In genomic region chr22:44728761-44729261, GRCh38 we compare ENCODE assay signal across 15 cellular contexts. TPM values are rescaled to one million over a fixed set of nuclear protein-coding genes. Genes with fewer than 3 reads are reported as not detected.
DNase-seq lines count a peak whose midpoint lies in the region; ATAC-seq, FAIRE-seq and TF ChIP-seq lines count a peak whose summit lies in the region.
"Had no signal": no experiment of that assay in that cellular context is flagged by ENCODE, and none has a peak within 500 bp of the region (broad histone marks: within the 10 kb centered on the region; RNA-seq: fewer than 3 reads in every experiment).

No MANE protein-coding gene starts in this region.

- BruUV-seq in Caco-2 (replicated peaks; lab: Mats Ljungman, UMichigan) = no TSS peak

- 67% methylated on average over 19 of the region's 19 CpGs for WGBS in liver
- 48 to 78% (median 70%) methylated on average over 12 to 19 of the region's 19 CpGs for WGBS in spleen, 5 donors

- H3K4me3 ChIP-seq in Caco-2 (ENCODE audit: low read depth, low read length) = no peak overlapping the region
- no peak overlapping the region for H3K4me3 ChIP-seq in duodenal mucosa (ENCODE audit: low read depth in 1 of 2, low read length in 2 of 2)
- H3K4me3 ChIP-seq in liver (ENCODE audit: low read depth in 1 of 3, low read length in 3 of 3) = no peak overlapping the region
- H3K4me3 ChIP-seq in spleen = peak overlapping the region in 1 of 8 donors; percentile 19

- H3K36me3 Mint-ChIP-seq in Caco-2 (ENCODE audit: insufficient read depth, unreplicated experiment) (peaks cover 82% of the 10 kb centered on the region), endothelial cell (ENCODE audit: low read depth, unreplicated experiment) (peaks cover 3% of the 10 kb centered on the region)

- H3K27me3 ChIP-seq in Caco-2 (replicated peaks; ENCODE audit: control insufficient read depth, insufficient read depth, low read length) (no peaks in the 10 kb centered on the region), duodenal mucosa (ENCODE audit: control insufficient read depth in 1 of 2, insufficient read depth in 2 of 2, low read length in 2 of 2) (no peaks in the 10 kb centered on the region), liver (ENCODE audit: control insufficient read depth in 4 of 4, insufficient read depth in 4 of 4, low read length in 3 of 4) (no peaks in the 10 kb centered on the region), spleen (replicated peaks in 1 of 7) (no peaks in the 10 kb centered on the region)
- H3K27me3 ChIP-seq: BE2C had no signal

- POLR2A ChIA-PET in Caco-2 (lab: Charles Lee) = no interaction called here

- TF ChIP-seq RAD21 in liver (IDR thresholded peaks at IDR 0.05) = no peak

- no peak for ATAC-seq in GM18858 (IDR thresholded peaks at IDR 0.05; ENCODE audit: unreplicated experiment)

- FAIRE-seq in RCC 7860 (lab: Jason Lieb, UNC) = no peak

- CTCF ChIA-PET in Caco-2 (lab: Charles Lee) = no interaction called here

- H3K27me3 Mint-ChIP-seq in Caco-2 (ENCODE audit: insufficient read depth, unreplicated experiment) = no peaks in the 10 kb centered on the region
- H3K27me3 Mint-ChIP-seq in endothelial cell (ENCODE audit: unreplicated experiment) = peaks cover 8% of the 10 kb centered on the region

- H3K27ac ChIP-seq in duodenal mucosa (ENCODE audit: low read depth, low read length) = peak overlapping the region; percentile 32
- peak overlapping the region; percentile 26 to 37 for H3K27ac ChIP-seq in liver (ENCODE audit: low read depth in 1 of 2, low read length in 2 of 2)
- peak overlapping the region; percentile 10 to 82 (median 76) for H3K27ac ChIP-seq in spleen

- H3K9me3 Mint-ChIP-seq in Caco-2 (ENCODE audit: unreplicated experiment) = no peaks in the 10 kb centered on the region
- H3K9me3 Mint-ChIP-seq in endothelial cell (ENCODE audit: unreplicated experiment) = no peaks in the 10 kb centered on the region

- TF ChIP-seq POLR2A in spleen (IDR thresholded peaks at IDR 0.05) = no peak

- H3K27ac Mint-ChIP-seq in Caco-2 (ENCODE audit: unreplicated experiment) (peak overlapping the region; percentile 53), endothelial cell (ENCODE audit: unreplicated experiment) (no peak overlapping the region)

- TF ChIP-seq CTCF in Caco-2 (IDR thresholded peaks at IDR 0.05; ENCODE audit: insufficient read depth in 1 of 2, low read depth in 1 of 2, low read length in 1 of 2, severe bottlenecking in 1 of 2, unreplicated experiment in 1 of 2) (no peak), liver (IDR thresholded peaks at IDR 0.05; ENCODE audit: low read depth, low read length, missing input control) (no peak), spleen (IDR thresholded peaks at IDR 0.05 in 8 of 11, conservative IDR thresholded peaks at IDR 0.05 in 3 of 11) (no peak), endothelial cell (IDR thresholded peaks at IDR 0.05; ENCODE audit: unreplicated experiment) (no peak)

- DNase-seq in Caco-2 (no peak), spleen (no peak), RCC 7860 (ENCODE audit: low spot score) (no peak), endothelial cell (ENCODE audit: low spot score) (no peak), NCI-H1092 (lab: John Stamatoyannopoulos, UW) (no peak)
- DNase-seq: activated CD4-positive, alpha-beta T cell treated with anti-CD3 and anti-CD28 coated beads, Interleukin-2, amount 50 U/mL, for 48 hours; activated effector memory CD4-positive, alpha-beta T cell treated with Interleukin-2 at 50 U/mL for 16 hours; glutamatergic neuron; KBM-7; NCI-H146; NCI-H82 had no signal

- H3K9me3 ChIP-seq in Caco-2 (no peaks in the 10 kb centered on the region), duodenal mucosa (ENCODE audit: control insufficient read depth in 1 of 2, low read length in 2 of 2) (no peaks in the 10 kb centered on the region), liver (ENCODE audit: control insufficient read depth in 4 of 4, low read length in 3 of 4) (no peaks in the 10 kb centered on the region), spleen (no peaks in the 10 kb centered on the region)
- H3K9me3 ChIP-seq: BE2C had no signal

- peaks cover 37% of the 10 kb centered on the region for H3K4me1 ChIP-seq in Caco-2
- peaks cover 12 to 21% of the 10 kb centered on the region in 2 donors for H3K4me1 ChIP-seq in duodenal mucosa (ENCODE audit: control insufficient read depth in 1 of 2, insufficient read depth in 2 of 2, low read length in 2 of 2)
- peaks cover 0 to 11% (median 4%) of the 10 kb centered on the region in 4 donors for H3K4me1 ChIP-seq in liver (ENCODE audit: control insufficient read depth in 4 of 4, insufficient read depth in 4 of 4, low read length in 3 of 4)
- peaks cover 15 to 71% (median 52%) of the 10 kb centered on the region in 6 donors for H3K4me1 ChIP-seq in spleen

- peaks cover 6% of the 10 kb centered on the region for H3K4me1 Mint-ChIP-seq in Caco-2 (ENCODE audit: low read depth, unreplicated experiment)
- no peaks in the 10 kb centered on the region for H3K4me1 Mint-ChIP-seq in endothelial cell (ENCODE audit: unreplicated experiment)

- intact Hi-C loops in Caco-2 (cut with micrococcal nuclease; ENCODE audit: unreplicated experiment) (no loop called here), spleen (cut with DNase I; ENCODE audit: low total_unique reads) (no loop called here)

- H3K4me3 Mint-ChIP-seq in Caco-2 (ENCODE audit: unreplicated experiment) = no peak overlapping the region
- H3K4me3 Mint-ChIP-seq in endothelial cell (ENCODE audit: unreplicated experiment) = no peak overlapping the region

- peaks cover 3% of the 10 kb centered on the region for H3K36me3 ChIP-seq in Caco-2 (ENCODE audit: control insufficient read depth, insufficient read depth, low read length)
- peaks cover 11 to 67% of the 10 kb centered on the region in 2 donors for H3K36me3 ChIP-seq in duodenal mucosa (ENCODE audit: control insufficient read depth in 1 of 2, insufficient read depth in 2 of 2, low read length in 2 of 2)
- peaks cover 2 to 18% (median 6%) of the 10 kb centered on the region in 4 donors for H3K36me3 ChIP-seq in liver (ENCODE audit: control insufficient read depth in 4 of 4, insufficient read depth in 3 of 4, low read depth in 1 of 4, low read length in 3 of 4)
- H3K36me3 ChIP-seq in spleen = peaks cover 0 to 95% (median 20%) of the 10 kb centered on the region in 6 donors
- H3K36me3 ChIP-seq: BE2C had no signal

- no peak overlapping the region for H3K9ac ChIP-seq in duodenal mucosa (ENCODE audit: low read depth in 1 of 2, low read length in 2 of 2)
- H3K9ac ChIP-seq in liver (ENCODE audit: low read depth in 1 of 2, low read length in 2 of 2) = no peak overlapping the region

TF ChIP-seq in liver, 16 proteins besides CTCF, POLR2A, EP300 and RAD21 (continues in another document):
- no peak for TF ChIP-seq SP1 (IDR thresholded peaks at IDR 0.05)
- no peak for TF ChIP-seq FOXA2 (IDR thresholded peaks at IDR 0.05)
- TF ChIP-seq TAF1 (conservative IDR thresholded peaks at IDR 0.05) = no peak
- no peak for TF ChIP-seq FOXA1 (IDR thresholded peaks at IDR 0.05)
- no peak for TF ChIP-seq HNF4G (IDR thresholded peaks at IDR 0.05)
- no peak for TF ChIP-seq HNF4A (conservative IDR thresholded peaks at IDR 0.05)
- TF ChIP-seq YY1 (IDR thresholded peaks at IDR 0.05) = no peak
- TF ChIP-seq MAX (IDR thresholded peaks at IDR 0.05) = no peak
- TF ChIP-seq REST (IDR thresholded peaks at IDR 0.05) = no peak

RNA-seq across cellular contexts. Expression of gene ARHGAP8, which starts 23.6 kb away (rescaled TPM):
- total RNA-seq in Caco-2 (2022) = 81.5 and 90.5 TPM in 2 replicates
- total RNA-seq in liver = 1 to 10 TPM in 1 of 2 donors, under 1 TPM in 1; 0.84 to 1.8 TPM
- polyA plus RNA-seq in liver = 1 to 10 TPM in 1 of 2 donors, under 1 TPM in 1; 0.58 to 1.4 TPM
- total RNA-seq in spleen = 10 to 100 TPM; 13.8 to 71.6 (median 20.1) TPM
- polyA plus RNA-seq in spleen = 10 to 100 TPM in 2 of 3 donors, 1 to 10 TPM in 1; 2.7 to 34.9 (median 16.4) TPM
- total RNA-seq in endothelial cell (ENCODE audit: unreplicated experiment) = 0.80 TPM

RNA-seq across cellular contexts. Expression of gene PRR5, which starts 26.8 kb away (rescaled TPM):
- total RNA-seq in Caco-2 (2022) (74.8 and 82.8 TPM in 2 replicates), liver (10 to 100 TPM; 20.5 to 49.1 TPM), spleen (10 to 100 TPM; 49.0 to 85.6 (median 77.9) TPM), endothelial cell (ENCODE audit: unreplicated experiment) (40.5 TPM)
- polyA plus RNA-seq in liver (10 to 100 TPM; 11.5 to 18.1 TPM), spleen (10 to 100 TPM; 31.3 to 83.1 (median 57.5) TPM)
